15 cellular contexts compared by ENCODE assay signal in genomic region chr9:82526629-82527028, GRCh38.
"Had no signal": no experiment of that assay in that cellular context is flagged by ENCODE, and none has a peak within 500 bp of the region (broad histone marks: within the 10 kb centered on the region; RNA-seq: fewer than 3 reads in every experiment).

No MANE protein-coding gene starts in this region.

- DNase-seq: KBM-7, MM.1S, NCI-H1092 treated with DMSO at 0.1 percent for 48 hours, NCI-H1436, NCI-H187, NCI-H2029, NCI-H2081 treated with DMSO at 0.1 percent for 48 hours, NCI-H2227 treated with DMSO at 0.1 percent for 48 hours, NCI-H510A, NCI-H524 treated with DMSO at 0.1 percent for 48 hours, NCI-H69, NCI-H774, Right ventricle myocardium superior, RPMI8226, SK-N-SH had no signal
